Comparison of ENCODE assay signal across 21 cellular contexts in genomic region chr1:108750476-108751191, GRCh38. TPM values are rescaled to one million over a fixed set of nuclear protein-coding genes. Genes with fewer than 3 reads are reported as not detected.
DNase-seq lines count a peak whose midpoint lies in the region; ATAC-seq and TF ChIP-seq lines count a peak whose summit lies in the region.
"Had no signal": no experiment of that assay in that cellular context is flagged by ENCODE, and none has a peak within 500 bp of the region (broad histone marks: within the 10 kb centered on the region; RNA-seq: fewer than 3 reads in every experiment).

No MANE protein-coding gene starts in this region.

- peak overlapping the region; percentile 60 for H3K27ac Mint-ChIP-seq in nephron progenitor cell
- H3K27ac Mint-ChIP-seq: activated B cell treated with CpG ODN at 0.5 μM for 24 hours; activated T-helper 1 cell treated with anti-CD3 and anti-CD28 coated beads, Interleukin-12 subunit alpha, Interleukin-12 subunit beta, Interleukin-2, Interleukin-4 antibody, amounts not matched to agents 30 ng/mL and 10 ng/mL and 1 ng/mL, durations not matched to agents 14 hours and 24 hours and 36 hours; T-helper 1 cell treated with Interleukin-12 subunit alpha and Interleukin-12 subunit beta and Interleukin-4 antibody, amounts not matched to agents 30 μg/mL and 1 μg/mL, for 36 hours had no signal

- H3K4me3 Mint-ChIP-seq in nephron progenitor cell, result no peak overlapping the region
- H3K4me3 Mint-ChIP-seq: activated B cell treated with CpG ODN at 0.5 μM for 24 hours; activated T-helper 1 cell treated with anti-CD3 and anti-CD28 coated beads, Interleukin-12 subunit alpha, Interleukin-12 subunit beta, Interleukin-2, Interleukin-4 antibody, amounts not matched to agents 30 ng/mL and 10 ng/mL and 1 ng/mL, durations not matched to agents 14 hours and 24 hours and 36 hours; T-helper 1 cell treated with Interleukin-12 subunit alpha and Interleukin-12 subunit beta and Interleukin-4 antibody, amounts not matched to agents 30 μg/mL and 1 μg/mL, for 36 hours had no signal

- peak; percentile 32; the same call in 1 of the 2 replicates for TF ChIP-seq EP300 in Ishikawa (IDR thresholded peaks at IDR 0.05; ENCODE audit: borderline replicate concordance)

- H3K27me3 ChIP-seq in dorsolateral prefrontal cortex, result no peaks in the 10 kb centered on the region
- H3K27me3 ChIP-seq: spleen, tibial nerve had no signal

- intact Hi-C loops in dorsolateral prefrontal cortex (cut with DNase I), result no loop called here

- H3K36me3 Mint-ChIP-seq in nephron progenitor cell (ENCODE audit: low read depth), result peaks cover 39% of the 10 kb centered on the region

- peak overlapping the region in 4 of 59 donors; percentile 1 to 11 (median 6) for H3K4me3 ChIP-seq in dorsolateral prefrontal cortex
- H3K4me3 ChIP-seq: left ventricle myocardium inferior, prostate gland, spleen, tibial nerve had no signal

- peaks cover 3% of the 10 kb centered on the region for H3K9me3 Mint-ChIP-seq in nephron progenitor cell
- H3K9me3 Mint-ChIP-seq: activated B cell treated with CpG ODN at 0.5 μM for 24 hours; activated T-helper 1 cell treated with anti-CD3 and anti-CD28 coated beads, Interleukin-12 subunit alpha, Interleukin-12 subunit beta, Interleukin-2, Interleukin-4 antibody, amounts not matched to agents 30 ng/mL and 10 ng/mL and 1 ng/mL, durations not matched to agents 14 hours and 24 hours and 36 hours; T-helper 1 cell treated with Interleukin-12 subunit alpha and Interleukin-12 subunit beta and Interleukin-4 antibody, amounts not matched to agents 30 μg/mL and 1 μg/mL, for 36 hours had no signal

- DNase-seq in DMS 273 (lab: John Stamatoyannopoulos, UW; ENCODE audit: unreplicated experiment) (peak; percentile 62), dorsolateral prefrontal cortex (no peak), nephron progenitor cell (no peak), NCI-H2107 treated with DMSO at 0.1 percent for 48 hours (lab: John Stamatoyannopoulos, UW; ENCODE audit: unreplicated experiment) (no peak), 8988T (no peak)
- DNase-seq in activated CD4-positive, alpha-beta T cell treated with anti-CD3 and anti-CD28 coated beads for 1 hour, result no peak
- DNase-seq: activated B cell treated with CpG ODN at 0.5 μM for 24 hours, AML-193, cerebellar nuclear complex, left ventricle myocardium inferior, NCI-H1694 treated with DMSO at 0.1 percent for 48 hours, NCI-H524, SHP77 treated with DMSO at 0.1 percent for 48 hours, spleen had no signal

- ATAC-seq in HG03439 (IDR thresholded peaks at IDR 0.05; ENCODE audit: unreplicated experiment), result no peak

- TF ChIP-seq CTCF in dorsolateral prefrontal cortex (IDR thresholded peaks at IDR 0.05 in 54 of 56, conservative IDR thresholded peaks at IDR 0.05 in 2 of 56; ENCODE audit: low read depth in 1 of 56, partially characterized antibody in 56 of 56), result no peak
- TF ChIP-seq CTCF in nephron progenitor cell (IDR thresholded peaks at IDR 0.05), result no peak

- peaks cover 3% of the 10 kb centered on the region for H3K27me3 Mint-ChIP-seq in nephron progenitor cell (ENCODE audit: low read depth, poor library complexity)
- H3K27me3 Mint-ChIP-seq: activated B cell treated with CpG ODN at 0.5 μM for 24 hours had no signal

- peaks cover 22% of the 10 kb centered on the region for H3K4me1 Mint-ChIP-seq in nephron progenitor cell

- H3K27ac ChIP-seq in dorsolateral prefrontal cortex, result peak overlapping the region in 42 of 59 donors; percentile 3 to 98 (median 36)
- H3K27ac ChIP-seq: left ventricle myocardium inferior, prostate gland, spleen, tibial nerve had no signal

- TF ChIP-seq RAD21 in Ishikawa (IDR thresholded peaks at IDR 0.05; ENCODE audit: low read depth), result no peak

TF ChIP-seq in Ishikawa, 13 proteins besides CTCF, POLR2A, EP300 and RAD21:
- TF ChIP-seq YY1 (IDR thresholded peaks at IDR 0.05; ENCODE audit: low read depth) (no peak), CREB1 (IDR thresholded peaks at IDR 0.05; ENCODE audit: low read depth) (no peak), REST (IDR thresholded peaks at IDR 0.05; ENCODE audit: low read depth) (peak; percentile 33; the same call in 1 of the 2 replicates), CEBPB (IDR thresholded peaks at IDR 0.05) (no peak), MAX (IDR thresholded peaks at IDR 0.05) (peak; percentile 80), USF1 (IDR thresholded peaks at IDR 0.05) (no peak), ZBTB7A (IDR thresholded peaks at IDR 0.05; ENCODE audit: low read depth) (no peak), FOXM1 (IDR thresholded peaks at IDR 0.05; ENCODE audit: borderline replicate concordance, low read depth) (peak; percentile 22; the same call in 1 of the 2 replicates), EGR1 (IDR thresholded peaks at IDR 0.05) (no peak), TEAD4 (IDR thresholded peaks at IDR 0.05) (peak; percentile 81), NFIC (IDR thresholded peaks at IDR 0.05) (0 out of 2 replicates have a peak, but pooled peaks have one; percentile 21), TAF1 (IDR thresholded peaks at IDR 0.05; ENCODE audit: low read depth) (no peak)

RNA-seq across cellular contexts. Expression of gene STXBP3, which starts 4.2 kb away (rescaled TPM):
- total RNA-seq in dorsolateral prefrontal cortex, result 100 to 1,000 TPM in 10 of 120 experiments, 10 to 100 TPM in 110; 46.9 to 162 (median 74.2) TPM

RNA-seq across cellular contexts. Expression of gene FNDC7, which starts 37.9 kb away (rescaled TPM):
- total RNA-seq in dorsolateral prefrontal cortex, result 1 to 10 TPM in 3 of 120 experiments, under 1 TPM in 91, not detected in 26; 0.13 to 1.1 (median 0.37) TPM
- total RNA-seq: activated B cell treated with CpG ODN at 0.5 μM for 24 hours; activated T-helper 1 cell treated with anti-CD3 and anti-CD28 coated beads, Interleukin-12 subunit alpha, Interleukin-12 subunit beta, Interleukin-2, Interleukin-4 antibody, amounts not matched to agents 30 ng/mL and 10 ng/mL and 1 ng/mL, durations not matched to agents 14 hours and 24 hours and 36 hours; HT1080; left ventricle myocardium inferior; tibial nerve had no signal

RNA-seq across cellular contexts. Expression of gene PRPF38B, which starts 58.5 kb away (rescaled TPM):
- 10 to 100 TPM; 22.4 to 46.1 (median 32.8) TPM for total RNA-seq in dorsolateral prefrontal cortex
